Comparison of ENCODE assay signal across 21 cellular contexts in the genomic region with DNA sequence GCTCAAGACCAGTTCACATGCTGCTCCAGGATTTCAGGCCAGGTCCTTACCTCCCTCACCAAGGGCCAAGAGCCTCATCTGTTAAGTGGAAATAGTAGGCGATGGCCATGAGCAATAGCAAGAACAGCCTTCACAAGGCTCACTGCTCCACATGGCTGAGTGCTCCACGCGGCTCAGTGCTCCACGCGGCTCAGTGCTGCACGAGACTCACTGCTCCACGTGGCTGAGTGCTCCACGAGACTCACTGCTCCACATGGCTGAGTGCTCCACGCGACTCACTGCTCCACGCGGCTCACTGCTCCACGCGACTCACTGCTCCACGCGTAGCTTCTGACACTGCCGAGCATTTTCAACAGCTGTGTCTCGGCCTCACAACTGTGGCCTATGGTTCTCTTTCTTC. TPM values are rescaled to one million over a fixed set of nuclear protein-coding genes. Genes with fewer than 3 reads are reported as not detected.
DNase-seq lines count a peak whose midpoint lies in the region; ATAC-seq and TF ChIP-seq lines count a peak whose summit lies in the region.
"Had no signal": no experiment of that assay in that cellular context is flagged by ENCODE, and none has a peak within 500 bp of the region (broad histone marks: within the 10 kb centered on the region; RNA-seq: fewer than 3 reads in every experiment).

No MANE protein-coding gene starts in this region.

- 97% methylated on average over 18 of the region's 18 CpGs for WGBS in esophagus muscularis mucosa
- no CpG with 5 or more reads among the region's 18 CpGs for WGBS in neuronal stem cell (ENCODE audit: extremely low coverage in 2 of 2, insufficient read length in 2 of 2, insufficient replicate concordance in 1 of 2), 2 donors

- no peaks in the 10 kb centered on the region for H3K36me3 Mint-ChIP-seq in natural killer cell treated with Interleukin-12 subunit alpha and Interleukin-12 subunit beta and Interleukin-15 and Interleukin-18, amount 100 ng/mL, for 72 hours
- no peaks in the 10 kb centered on the region for H3K36me3 Mint-ChIP-seq in natural killer cell
- H3K36me3 Mint-ChIP-seq in effector memory CD8-positive, alpha-beta T cell (ENCODE audit: insufficient read depth): no peaks in the 10 kb centered on the region
- H3K36me3 Mint-ChIP-seq: CD8-positive, alpha-beta T cell had no signal

- H2AK5ac ChIP-seq in neuronal stem cell (ENCODE audit: low read depth, low read length): no peak overlapping the region

- peak; percentile 15 for DNase-seq in natural killer cell treated with Interleukin-12 subunit alpha and Interleukin-12 subunit beta and Interleukin-15 and Interleukin-18, amount 100 ng/mL, for 72 hours (ENCODE audit: low spot score)
- DNase-seq in natural killer cell (no peak), esophagus muscularis mucosa (ENCODE audit: extremely low spot score) (peak; percentile 86), neuronal stem cell (ENCODE audit: low spot score) (no peak), ureter (ENCODE audit: low spot score) (peak; percentile 9)
- no peak for DNase-seq in effector memory CD4-positive, alpha-beta T cell
- no peak for DNase-seq in effector memory CD8-positive, alpha-beta T cell
- DNase-seq: AML-193, C1 segment of cervical spinal cord, GDM1, Karpas-422, NCI-H1417, NCI-H1694 treated with DMSO at 0.1 percent for 48 hours, NCI-H2081 treated with DMSO at 0.1 percent for 48 hours, NCI-H2171 treated with DMSO at 0.1 percent for 48 hours, NCI-H526, Peyer's patch had no signal

- TF ChIP-seq CTCF in natural killer cell (IDR thresholded peaks at IDR 0.05) (no peak), esophagus muscularis mucosa (IDR thresholded peaks at IDR 0.05) (no peak)

- H3K14ac ChIP-seq in neuronal stem cell (ENCODE audit: low read length): peak overlapping the region; percentile 0

- peak overlapping the region; percentile 13 for H3K18ac ChIP-seq in neuronal stem cell (ENCODE audit: low read length)

- intact Hi-C loops in natural killer cell (cut with micrococcal nuclease): no loop called here
- intact Hi-C loops in esophagus muscularis mucosa (cut with DNase I): no loop called here

- H3K9ac ChIP-seq in neuronal stem cell (ENCODE audit: low read depth, low read length, poor library complexity): no peak overlapping the region

- H2AFZ ChIP-seq in neuronal stem cell (ENCODE audit: low read length): no peak overlapping the region

- no peak overlapping the region for H3K27ac Mint-ChIP-seq in natural killer cell treated with Interleukin-12 subunit alpha and Interleukin-12 subunit beta and Interleukin-15 and Interleukin-18, amount 100 ng/mL, for 72 hours
- H3K27ac Mint-ChIP-seq in natural killer cell: no peak overlapping the region
- H3K27ac Mint-ChIP-seq in effector memory CD8-positive, alpha-beta T cell: no peak overlapping the region
- H3K27ac Mint-ChIP-seq: CD8-positive, alpha-beta T cell had no signal

- H3K36me3 ChIP-seq in esophagus muscularis mucosa (no peaks in the 10 kb centered on the region), neuronal stem cell (replicated peaks in 1 of 2; ENCODE audit: control insufficient read depth in 2 of 2, insufficient read depth in 2 of 2, low read length in 2 of 2) (no peaks in the 10 kb centered on the region)
- H3K36me3 ChIP-seq in effector memory CD4-positive, alpha-beta T cell (ENCODE audit: control insufficient read depth, insufficient read depth, low read length): no peaks in the 10 kb centered on the region
- H3K36me3 ChIP-seq: Peyer's patch had no signal

- H3K4me1 Mint-ChIP-seq in natural killer cell treated with Interleukin-12 subunit alpha and Interleukin-12 subunit beta and Interleukin-15 and Interleukin-18, amount 100 ng/mL, for 72 hours (ENCODE audit: low read depth in 2 of 2): no peaks in the 10 kb centered on the region
- H3K4me1 Mint-ChIP-seq in natural killer cell: no peaks in the 10 kb centered on the region
- H3K4me1 Mint-ChIP-seq in effector memory CD8-positive, alpha-beta T cell (ENCODE audit: low read depth in 2 of 2): no peaks in the 10 kb centered on the region

- H2BK120ac ChIP-seq in neuronal stem cell (ENCODE audit: low read depth, low read length): no peak overlapping the region

- no peak overlapping the region for H3K27ac ChIP-seq in esophagus muscularis mucosa (replicated peaks in 1 of 4)
- no peak overlapping the region for H3K27ac ChIP-seq in neuronal stem cell (replicated peaks; ENCODE audit: low read length)
- no peak overlapping the region for H3K27ac ChIP-seq in effector memory CD4-positive, alpha-beta T cell (ENCODE audit: insufficient read depth, low read length, poor library complexity, severe bottlenecking)
- H3K27ac ChIP-seq: Peyer's patch had no signal

- no peak for TF ChIP-seq EP300 in esophagus muscularis mucosa (IDR thresholded peaks at IDR 0.05)

- H4K91ac ChIP-seq in neuronal stem cell (ENCODE audit: low read depth, low read length, poor library complexity): no peak overlapping the region

- H3K4me3 ChIP-seq in esophagus muscularis mucosa: no peak overlapping the region
- H3K4me3 ChIP-seq in neuronal stem cell (ENCODE audit: low read length in 2 of 2): peak overlapping the region in 1 of 2 donors; percentile 63
- H3K4me3 ChIP-seq in effector memory CD4-positive, alpha-beta T cell (ENCODE audit: insufficient read depth, low read depth, low read length, poor library complexity, severe bottlenecking): no peak overlapping the region
- H3K4me3 ChIP-seq: Peyer's patch had no signal

- TF ChIP-seq POLR2A in esophagus muscularis mucosa (IDR thresholded peaks at IDR 0.05; ENCODE audit: low read depth): no peak

- no peak overlapping the region for H3K23ac ChIP-seq in neuronal stem cell (ENCODE audit: low read depth, low read length, poor library complexity)

- no peak overlapping the region for H3K4me3 Mint-ChIP-seq in natural killer cell treated with Interleukin-12 subunit alpha and Interleukin-12 subunit beta and Interleukin-15 and Interleukin-18, amount 100 ng/mL, for 72 hours
- no peak overlapping the region for H3K4me3 Mint-ChIP-seq in natural killer cell
- H3K4me3 Mint-ChIP-seq in effector memory CD8-positive, alpha-beta T cell: no peak overlapping the region
- H3K4me3 Mint-ChIP-seq: CD8-positive, alpha-beta T cell had no signal

- no peak overlapping the region for H3K4ac ChIP-seq in neuronal stem cell (ENCODE audit: low read length)

- H3K4me1 ChIP-seq in esophagus muscularis mucosa (no peaks in the 10 kb centered on the region), neuronal stem cell (ENCODE audit: control insufficient read depth in 2 of 2, insufficient read depth in 1 of 2, low read depth in 1 of 2, low read length in 2 of 2) (peaks cover 0 to 2% of the 10 kb centered on the region in 2 donors)
- no peaks in the 10 kb centered on the region for H3K4me1 ChIP-seq in effector memory CD4-positive, alpha-beta T cell (ENCODE audit: control insufficient read depth, insufficient read depth, low read length, poor library complexity, severe bottlenecking)
- H3K4me1 ChIP-seq: Peyer's patch had no signal

- no peaks in the 10 kb centered on the region for H3K9me3 Mint-ChIP-seq in natural killer cell treated with Interleukin-12 subunit alpha and Interleukin-12 subunit beta and Interleukin-15 and Interleukin-18, amount 100 ng/mL, for 72 hours
- H3K9me3 Mint-ChIP-seq in natural killer cell: no peaks in the 10 kb centered on the region
- no peaks in the 10 kb centered on the region for H3K9me3 Mint-ChIP-seq in effector memory CD8-positive, alpha-beta T cell
- H3K9me3 Mint-ChIP-seq: CD8-positive, alpha-beta T cell had no signal

- H2BK5ac ChIP-seq in neuronal stem cell (ENCODE audit: low read length): no peak overlapping the region

- H4K8ac ChIP-seq in neuronal stem cell (ENCODE audit: low read depth, low read length): no peak overlapping the region

- ATAC-seq in natural killer cell treated with Interleukin-12 subunit alpha and Interleukin-12 subunit beta and Interleukin-15 and Interleukin-18, amount 100 ng/mL, for 72 hours: no peak
- ATAC-seq in natural killer cell (no peak), GM19395 (IDR thresholded peaks at IDR 0.05; ENCODE audit: unreplicated experiment) (no peak)
- no peak for ATAC-seq in effector memory CD8-positive, alpha-beta T cell (replicated peaks)
- ATAC-seq: CD8-positive, alpha-beta T cell had no signal

- peaks cover 2% of the 10 kb centered on the region for H3K79me1 ChIP-seq in neuronal stem cell (ENCODE audit: low read depth, low read length)

- H3K4me2 ChIP-seq in neuronal stem cell (ENCODE audit: insufficient read depth, low read length, poor library complexity, severe bottlenecking): no peak overlapping the region

- peaks cover 3 to 5% of the 10 kb centered on the region in 2 donors for H3K27me3 Mint-ChIP-seq in natural killer cell treated with Interleukin-12 subunit alpha and Interleukin-12 subunit beta and Interleukin-15 and Interleukin-18, amount 100 ng/mL, for 72 hours
- no peaks in the 10 kb centered on the region for H3K27me3 Mint-ChIP-seq in natural killer cell (ENCODE audit: low read depth in 2 of 2)
- H3K27me3 Mint-ChIP-seq in effector memory CD8-positive, alpha-beta T cell: peaks cover 6 to 10% of the 10 kb centered on the region in 2 donors

- no peaks in the 10 kb centered on the region for H3K9me3 ChIP-seq in esophagus muscularis mucosa
- peaks cover 0 to 8% of the 10 kb centered on the region in 2 donors for H3K9me3 ChIP-seq in neuronal stem cell (replicated peaks in 1 of 2; ENCODE audit: control insufficient read depth in 2 of 2, insufficient read depth in 1 of 2, low read depth in 1 of 2, low read length in 2 of 2)
- H3K9me3 ChIP-seq in effector memory CD4-positive, alpha-beta T cell (ENCODE audit: control insufficient read depth, low read length): no peaks in the 10 kb centered on the region
- H3K9me3 ChIP-seq: Peyer's patch had no signal

- peaks cover 0 to under 1% (median 0%) of the 10 kb centered on the region in 4 donors for H3K27me3 ChIP-seq in esophagus muscularis mucosa
- H3K27me3 ChIP-seq in neuronal stem cell (ENCODE audit: control insufficient read depth in 3 of 3, insufficient read depth in 3 of 3, low read depth in 1 of 3, low read length in 3 of 3): no peaks in the 10 kb centered on the region
- no peaks in the 10 kb centered on the region for H3K27me3 ChIP-seq in effector memory CD4-positive, alpha-beta T cell (replicated peaks; ENCODE audit: control insufficient read depth, insufficient read depth, low read length, poor library complexity, severe bottlenecking)
- H3K27me3 ChIP-seq: Peyer's patch had no signal

- H2BK15ac ChIP-seq in neuronal stem cell (ENCODE audit: low read length): no peak overlapping the region

- no peak overlapping the region for H2BK12ac ChIP-seq in neuronal stem cell (ENCODE audit: low read length)

RNA-seq across cellular contexts. Expression of gene ADAMTS2, which starts 36.4 kb away (rescaled TPM):
- total RNA-seq in natural killer cell treated with Interleukin-12 subunit alpha and Interleukin-12 subunit beta and Interleukin-15 and Interleukin-18, amount 100 ng/mL, for 72 hours: not detected
- total RNA-seq in natural killer cell (under 1 TPM in 1 of 3 donors, not detected in 2; 0.28 TPM), esophagus muscularis mucosa (10 to 100 TPM; 17.8 to 31.8 (median 21.4) TPM), ureter (13.3 TPM)
- 5.3 TPM for polyA plus RNA-seq in neuronal stem cell (2013, experiment 1 of 2)
- 5.7 TPM for polyA plus RNA-seq in neuronal stem cell (2013, experiment 2 of 2)
- total RNA-seq: CD8-positive, alpha-beta T cell; MCF 10A; OCI-LY7 had no signal

Comparison
In these comparisons a context has a peak if more than half of its experiments do, and no peak if none do; other contexts are left out.
1. DNase-seq: peak in natural killer cell treated with Interleukin-12 subunit alpha and Interleukin-12 subunit beta and Interleukin-15 and Interleukin-18, amount 100 ng/mL, for 72 hours (single experiment), esophagus muscularis mucosa (single experiment) and ureter (single experiment); none in natural killer cell (single experiment), neuronal stem cell (single experiment), effector memory CD4-positive, alpha-beta T cell (0 of 3) and effector memory CD8-positive, alpha-beta T cell (0 of 3).
2. RNA of gene ADAMTS2, which starts 36.4 kb away (total RNA-seq): 17.8 to 31.8 TPM in esophagus muscularis mucosa and 13.3 TPM in ureter (single experiment); not detected in natural killer cell treated with Interleukin-12 subunit alpha and Interleukin-12 subunit beta and Interleukin-15 and Interleukin-18, amount 100 ng/mL, for 72 hours and 0.28 TPM in natural killer cell; every median in the first group is over 10 times any median in the second.